Comparison of ENCODE assay signal across 21 cellular contexts in genomic region chr17:36469733-36470132, GRCh38.
"Had no signal": no experiment of that assay in that cellular context is flagged by ENCODE, and none has a peak within 500 bp of the region (broad histone marks: within the 10 kb centered on the region; RNA-seq: fewer than 3 reads in every experiment).

No MANE protein-coding gene starts in this region.

- H3K4me1 ChIP-seq: esophagus muscularis mucosa, foreskin keratinocyte, gastroesophageal sphincter, heart right ventricle, left lung had no signal

- H3K4me1 Mint-ChIP-seq: mesothelial cell of epicardium had no signal

- DNase-seq: dermis blood vessel endothelial cell; effector CD4-positive, alpha-beta T cell; effector memory CD4-positive, alpha-beta T cell; foreskin keratinocyte; head of caudate nucleus; heart right ventricle; hippocampal formation; left cardiac atrium; left lung; left ventricle myocardium superior; mammary epithelial cell; mesendoderm; mucosa of descending colon had no signal

- H3K36me3 ChIP-seq: esophagus muscularis mucosa, gastroesophageal sphincter, heart right ventricle, left lung had no signal

- H3K27ac ChIP-seq: coronary artery, dorsolateral prefrontal cortex, esophagus muscularis mucosa, foreskin keratinocyte, gastroesophageal sphincter, heart right ventricle, left lung had no signal

- H3K4me3 ChIP-seq: coronary artery, dorsolateral prefrontal cortex, esophagus muscularis mucosa, gastroesophageal sphincter, heart right ventricle, left lung, lung, mucosa of descending colon had no signal

- H3K27ac Mint-ChIP-seq: memory B cell, mesothelial cell of epicardium had no signal

- H3K9me3 Mint-ChIP-seq: memory B cell, mesothelial cell of epicardium, naive B cell had no signal

- ATAC-seq: foreskin keratinocyte, gastroesophageal sphincter, heart right ventricle, left cardiac atrium, left lung, left ventricle myocardium superior, mucosa of descending colon had no signal

- H3K36me3 Mint-ChIP-seq: memory B cell, mesothelial cell of epicardium had no signal

- H3K9me3 ChIP-seq: esophagus muscularis mucosa, heart right ventricle, left lung, mucosa of descending colon had no signal

- H3K4me3 Mint-ChIP-seq: memory B cell, mesothelial cell of epicardium had no signal
